ENCODE assay signal across 2 cellular contexts in the genomic region with DNA sequence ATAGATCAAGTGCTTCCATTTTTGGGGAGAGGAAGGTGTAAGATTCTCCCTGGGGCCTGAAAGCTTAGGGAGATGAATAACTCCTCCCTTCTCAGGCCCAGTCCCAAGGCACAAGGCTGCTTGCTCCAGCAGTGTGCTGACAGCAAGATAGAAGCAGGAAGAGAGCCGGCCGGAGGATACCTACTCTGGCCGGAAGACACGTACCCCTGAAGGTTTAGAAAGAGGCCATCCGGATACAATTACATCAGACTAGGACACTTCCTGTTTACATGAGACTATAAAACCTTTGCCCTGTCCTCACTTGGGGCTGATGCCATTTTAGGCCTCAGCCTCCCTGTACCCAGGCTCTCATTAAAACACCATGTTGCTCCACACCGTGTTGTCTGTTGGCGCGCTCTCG.
TF ChIP-seq lines count a peak whose summit lies in the region.

No MANE protein-coding gene starts in this region.

TF ChIP-seq in HepG2, 621 proteins besides CTCF, POLR2A, EP300 and RAD21 (continues in another document):
- TF ChIP-seq, protein P1, sequence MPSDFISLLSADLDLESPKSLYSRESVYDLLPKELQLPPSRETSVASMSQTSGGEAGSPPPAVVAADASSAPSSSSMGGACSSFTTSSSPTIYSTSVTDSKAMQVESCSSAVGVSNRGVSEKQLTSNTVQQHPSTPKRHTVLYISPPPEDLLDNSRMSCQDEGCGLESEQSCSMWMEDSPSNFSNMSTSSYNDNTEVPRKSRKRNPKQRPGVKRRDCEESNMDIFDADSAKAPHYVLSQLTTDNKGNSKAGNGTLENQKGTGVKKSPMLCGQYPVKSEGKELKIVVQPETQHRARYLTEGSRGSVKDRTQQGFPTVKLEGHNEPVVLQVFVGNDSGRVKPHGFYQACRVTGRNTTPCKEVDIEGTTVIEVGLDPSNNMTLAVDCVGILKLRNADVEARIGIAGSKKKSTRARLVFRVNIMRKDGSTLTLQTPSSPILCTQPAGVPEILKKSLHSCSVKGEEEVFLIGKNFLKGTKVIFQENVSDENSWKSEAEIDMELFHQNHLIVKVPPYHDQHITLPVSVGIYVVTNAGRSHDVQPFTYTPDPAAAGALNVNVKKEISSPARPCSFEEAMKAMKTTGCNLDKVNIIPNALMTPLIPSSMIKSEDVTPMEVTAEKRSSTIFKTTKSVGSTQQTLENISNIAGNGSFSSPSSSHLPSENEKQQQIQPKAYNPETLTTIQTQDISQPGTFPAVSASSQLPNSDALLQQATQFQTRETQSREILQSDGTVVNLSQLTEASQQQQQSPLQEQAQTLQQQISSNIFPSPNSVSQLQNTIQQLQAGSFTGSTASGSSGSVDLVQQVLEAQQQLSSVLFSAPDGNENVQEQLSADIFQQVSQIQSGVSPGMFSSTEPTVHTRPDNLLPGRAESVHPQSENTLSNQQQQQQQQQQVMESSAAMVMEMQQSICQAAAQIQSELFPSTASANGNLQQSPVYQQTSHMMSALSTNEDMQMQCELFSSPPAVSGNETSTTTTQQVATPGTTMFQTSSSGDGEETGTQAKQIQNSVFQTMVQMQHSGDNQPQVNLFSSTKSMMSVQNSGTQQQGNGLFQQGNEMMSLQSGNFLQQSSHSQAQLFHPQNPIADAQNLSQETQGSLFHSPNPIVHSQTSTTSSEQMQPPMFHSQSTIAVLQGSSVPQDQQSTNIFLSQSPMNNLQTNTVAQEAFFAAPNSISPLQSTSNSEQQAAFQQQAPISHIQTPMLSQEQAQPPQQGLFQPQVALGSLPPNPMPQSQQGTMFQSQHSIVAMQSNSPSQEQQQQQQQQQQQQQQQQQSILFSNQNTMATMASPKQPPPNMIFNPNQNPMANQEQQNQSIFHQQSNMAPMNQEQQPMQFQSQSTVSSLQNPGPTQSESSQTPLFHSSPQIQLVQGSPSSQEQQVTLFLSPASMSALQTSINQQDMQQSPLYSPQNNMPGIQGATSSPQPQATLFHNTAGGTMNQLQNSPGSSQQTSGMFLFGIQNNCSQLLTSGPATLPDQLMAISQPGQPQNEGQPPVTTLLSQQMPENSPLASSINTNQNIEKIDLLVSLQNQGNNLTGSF (CRISPR knock-in tag; IDR thresholded peaks at IDR 0.05): no peak
- TF ChIP-seq ARHGAP35 (CRISPR knock-in tag; IDR thresholded peaks at IDR 0.05; ENCODE audit: borderline replicate concordance) (no peak), ZNF775 (CRISPR knock-in tag; IDR thresholded peaks at IDR 0.05; ENCODE audit: borderline replicate concordance) (no peak), LCORL (IDR thresholded peaks at IDR 0.05) (no peak), LCORL (CRISPR knock-in tag; IDR thresholded peaks at IDR 0.05) (no peak), GTF3A (CRISPR knock-in tag; conservative IDR thresholded peaks at IDR 0.05) (no peak), ZZZ3 (CRISPR knock-in tag; IDR thresholded peaks at IDR 0.05; ENCODE audit: borderline replicate concordance) (no peak), ZNF260 (CRISPR knock-in tag; IDR thresholded peaks at IDR 0.05; ENCODE audit: borderline replicate concordance, low read depth) (no peak), U2AF2 (IDR thresholded peaks at IDR 0.05; ENCODE audit: low read depth, low read length) (no peak)
- TF ChIP-seq, protein P2, sequence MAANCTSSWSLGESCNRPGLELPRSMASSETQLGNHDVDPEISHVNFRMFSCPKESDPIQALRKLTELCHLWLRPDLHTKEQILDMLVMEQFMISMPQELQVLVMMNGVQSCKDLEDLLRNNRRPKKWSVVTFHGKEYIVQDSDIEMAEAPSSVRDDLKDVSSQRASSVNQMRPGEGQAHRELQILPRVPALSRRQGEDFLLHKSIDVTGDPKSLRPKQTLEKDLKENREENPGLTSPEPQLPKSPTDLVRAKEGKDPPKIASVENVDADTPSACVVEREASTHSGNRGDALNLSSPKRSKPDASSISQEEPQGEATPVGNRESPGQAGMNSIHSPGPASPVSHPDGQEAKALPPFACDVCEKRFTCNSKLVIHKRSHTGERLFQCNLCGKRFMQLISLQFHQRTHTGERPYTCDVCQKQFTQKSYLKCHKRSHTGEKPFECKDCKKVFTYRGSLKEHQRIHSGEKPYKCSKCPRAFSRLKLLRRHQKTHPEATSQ (CRISPR knock-in tag; IDR thresholded peaks at IDR 0.05; ENCODE audit: borderline replicate concordance): no peak
- TF ChIP-seq, protein P3, sequence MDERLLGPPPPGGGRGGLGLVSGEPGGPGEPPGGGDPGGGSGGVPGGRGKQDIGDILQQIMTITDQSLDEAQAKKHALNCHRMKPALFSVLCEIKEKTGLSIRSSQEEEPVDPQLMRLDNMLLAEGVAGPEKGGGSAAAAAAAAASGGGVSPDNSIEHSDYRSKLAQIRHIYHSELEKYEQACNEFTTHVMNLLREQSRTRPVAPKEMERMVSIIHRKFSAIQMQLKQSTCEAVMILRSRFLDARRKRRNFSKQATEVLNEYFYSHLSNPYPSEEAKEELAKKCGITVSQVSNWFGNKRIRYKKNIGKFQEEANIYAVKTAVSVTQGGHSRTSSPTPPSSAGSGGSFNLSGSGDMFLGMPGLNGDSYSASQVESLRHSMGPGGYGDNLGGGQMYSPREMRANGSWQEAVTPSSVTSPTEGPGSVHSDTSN (CRISPR knock-in tag; IDR thresholded peaks at IDR 0.05): no peak

TF ChIP-seq in K562, 482 proteins besides CTCF, POLR2A, EP300 and RAD21 (continued from another document):
- TF ChIP-seq, protein P4, sequence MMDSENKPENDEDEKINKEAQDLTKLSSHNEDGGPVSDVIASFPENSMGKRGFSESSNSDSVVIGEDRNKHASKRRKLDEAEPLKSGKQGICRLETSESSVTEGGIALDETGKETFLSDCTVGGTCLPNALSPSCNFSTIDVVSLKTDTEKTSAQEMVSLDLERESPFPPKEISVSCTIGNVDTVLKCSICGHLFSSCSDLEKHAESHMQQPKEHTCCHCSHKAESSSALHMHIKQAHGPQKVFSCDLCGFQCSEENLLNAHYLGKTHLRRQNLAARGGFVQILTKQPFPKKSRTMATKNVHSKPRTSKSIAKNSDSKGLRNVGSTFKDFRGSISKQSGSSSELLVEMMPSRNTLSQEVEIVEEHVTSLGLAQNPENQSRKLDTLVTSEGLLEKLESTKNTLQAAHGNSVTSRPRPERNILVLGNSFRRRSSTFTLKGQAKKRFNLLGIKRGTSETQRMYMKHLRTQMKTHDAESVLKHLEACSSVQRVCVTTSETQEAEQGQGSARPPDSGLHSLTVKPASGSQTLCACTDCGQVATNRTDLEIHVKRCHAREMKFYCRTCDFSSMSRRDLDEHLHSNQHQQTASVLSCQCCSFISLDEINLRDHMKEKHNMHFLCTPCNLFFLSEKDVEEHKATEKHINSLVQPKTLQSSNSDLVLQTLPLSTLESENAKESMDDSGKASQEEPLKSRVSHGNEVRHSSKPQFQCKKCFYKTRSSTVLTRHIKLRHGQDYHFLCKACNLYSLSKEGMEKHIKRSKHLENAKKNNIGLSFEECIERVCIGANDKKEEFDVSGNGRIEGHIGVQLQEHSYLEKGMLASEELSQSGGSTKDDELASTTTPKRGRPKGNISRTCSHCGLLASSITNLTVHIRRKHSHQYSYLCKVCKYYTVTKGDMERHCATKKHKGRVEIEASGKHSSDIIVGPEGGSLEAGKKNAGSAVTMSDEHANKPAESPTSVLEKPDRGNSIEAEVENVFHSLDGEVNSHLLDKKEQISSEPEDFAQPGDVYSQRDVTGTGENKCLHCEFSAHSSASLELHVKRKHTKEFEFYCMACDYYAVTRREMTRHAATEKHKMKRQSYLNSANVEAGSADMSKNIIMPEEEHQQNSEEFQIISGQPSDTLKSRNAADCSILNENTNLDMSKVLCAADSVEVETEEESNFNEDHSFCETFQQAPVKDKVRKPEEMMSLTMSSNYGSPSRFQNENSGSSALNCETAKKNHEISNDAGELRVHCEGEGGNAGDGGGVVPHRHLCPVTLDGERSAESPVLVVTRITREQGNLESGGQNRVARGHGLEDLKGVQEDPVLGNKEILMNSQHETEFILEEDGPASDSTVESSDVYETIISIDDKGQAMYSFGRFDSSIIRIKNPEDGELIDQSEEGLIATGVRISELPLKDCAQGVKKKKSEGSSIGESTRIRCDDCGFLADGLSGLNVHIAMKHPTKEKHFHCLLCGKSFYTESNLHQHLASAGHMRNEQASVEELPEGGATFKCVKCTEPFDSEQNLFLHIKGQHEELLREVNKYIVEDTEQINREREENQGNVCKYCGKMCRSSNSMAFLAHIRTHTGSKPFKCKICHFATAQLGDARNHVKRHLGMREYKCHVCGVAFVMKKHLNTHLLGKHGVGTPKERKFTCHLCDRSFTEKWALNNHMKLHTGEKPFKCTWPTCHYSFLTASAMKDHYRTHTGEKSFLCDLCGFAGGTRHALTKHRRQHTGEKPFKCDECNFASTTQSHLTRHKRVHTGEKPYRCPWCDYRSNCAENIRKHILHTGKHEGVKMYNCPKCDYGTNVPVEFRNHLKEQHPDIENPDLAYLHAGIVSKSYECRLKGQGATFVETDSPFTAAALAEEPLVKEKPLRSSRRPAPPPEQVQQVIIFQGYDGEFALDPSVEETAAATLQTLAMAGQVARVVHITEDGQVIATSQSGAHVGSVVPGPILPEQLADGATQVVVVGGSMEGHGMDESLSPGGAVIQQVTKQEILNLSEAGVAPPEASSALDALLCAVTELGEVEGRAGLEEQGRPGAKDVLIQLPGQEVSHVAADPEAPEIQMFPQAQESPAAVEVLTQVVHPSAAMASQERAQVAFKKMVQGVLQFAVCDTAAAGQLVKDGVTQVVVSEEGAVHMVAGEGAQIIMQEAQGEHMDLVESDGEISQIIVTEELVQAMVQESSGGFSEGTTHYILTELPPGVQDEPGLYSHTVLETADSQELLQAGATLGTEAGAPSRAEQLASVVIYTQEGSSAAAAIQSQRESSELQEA (IDR thresholded peaks at IDR 0.05; ENCODE audit: low read depth): no peak
- TF ChIP-seq ZNF644 (tag; IDR thresholded peaks at IDR 0.05; ENCODE audit: low read depth): no peak
- TF ChIP-seq NBN (IDR thresholded peaks at IDR 0.05; ENCODE audit: low read depth): no peak
- TF ChIP-seq NR2C2 (CRISPR knock-in tag; IDR thresholded peaks at IDR 0.05): no peak
- peak; percentile 75; the same call in 1 of the 2 replicates for TF ChIP-seq NR2C2 (tag; IDR thresholded peaks at IDR 0.05)
- 0 out of 2 replicates have a peak, but pooled peaks have one; percentile 24 for TF ChIP-seq ZNF589 (CRISPR knock-in tag; IDR thresholded peaks at IDR 0.05; ENCODE audit: low read depth)
- no peak for TF ChIP-seq BRCA1 (IDR thresholded peaks at IDR 0.05)
- TF ChIP-seq BRCA1 (CRISPR knock-in tag; IDR thresholded peaks at IDR 0.05): no peak
- TF ChIP-seq SOX6 (IDR thresholded peaks at IDR 0.05): no peak
- TF ChIP-seq ZNF79 (CRISPR knock-in tag; IDR thresholded peaks at IDR 0.05; ENCODE audit: low read depth): no peak
- TF ChIP-seq PCBP2 (IDR thresholded peaks at IDR 0.05; ENCODE audit: low read depth, low read length, poor library complexity, severe bottlenecking): no peak
- TF ChIP-seq U2AF1 (optimal IDR thresholded peaks at IDR 0.05; ENCODE audit: low read depth, low read length): no peak
- TF ChIP-seq MEIS2 (IDR thresholded peaks at IDR 0.05; ENCODE audit: partially characterized antibody): no peak
- TF ChIP-seq NFYB (IDR thresholded peaks at IDR 0.05; ENCODE audit: extremely low read depth, insufficient read length): no peak
- no peak for TF ChIP-seq CHD2 (IDR thresholded peaks at IDR 0.05; ENCODE audit: low read depth, low read length)
- no peak for TF ChIP-seq CEBPG (CRISPR knock-in tag; IDR thresholded peaks at IDR 0.05)
- TF ChIP-seq CEBPG (tag; conservative IDR thresholded peaks at IDR 0.05 in 1 of 2, IDR thresholded peaks at IDR 0.05 in 1 of 2): 0 out of 4 replicates have a peak, but pooled peaks of 1 of the 2 experiments have one; percentile 30
- TF ChIP-seq CTBP1 (IDR thresholded peaks at IDR 0.05; ENCODE audit: borderline replicate concordance): no peak
- no peak for TF ChIP-seq ZNF766 (CRISPR knock-in tag; conservative IDR thresholded peaks at IDR 0.05)
- TF ChIP-seq, protein P5, sequence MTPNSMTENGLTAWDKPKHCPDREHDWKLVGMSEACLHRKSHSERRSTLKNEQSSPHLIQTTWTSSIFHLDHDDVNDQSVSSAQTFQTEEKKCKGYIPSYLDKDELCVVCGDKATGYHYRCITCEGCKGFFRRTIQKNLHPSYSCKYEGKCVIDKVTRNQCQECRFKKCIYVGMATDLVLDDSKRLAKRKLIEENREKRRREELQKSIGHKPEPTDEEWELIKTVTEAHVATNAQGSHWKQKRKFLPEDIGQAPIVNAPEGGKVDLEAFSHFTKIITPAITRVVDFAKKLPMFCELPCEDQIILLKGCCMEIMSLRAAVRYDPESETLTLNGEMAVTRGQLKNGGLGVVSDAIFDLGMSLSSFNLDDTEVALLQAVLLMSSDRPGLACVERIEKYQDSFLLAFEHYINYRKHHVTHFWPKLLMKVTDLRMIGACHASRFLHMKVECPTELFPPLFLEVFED (CRISPR knock-in tag; conservative IDR thresholded peaks at IDR 0.05): no peak
- TF ChIP-seq, protein P6, sequence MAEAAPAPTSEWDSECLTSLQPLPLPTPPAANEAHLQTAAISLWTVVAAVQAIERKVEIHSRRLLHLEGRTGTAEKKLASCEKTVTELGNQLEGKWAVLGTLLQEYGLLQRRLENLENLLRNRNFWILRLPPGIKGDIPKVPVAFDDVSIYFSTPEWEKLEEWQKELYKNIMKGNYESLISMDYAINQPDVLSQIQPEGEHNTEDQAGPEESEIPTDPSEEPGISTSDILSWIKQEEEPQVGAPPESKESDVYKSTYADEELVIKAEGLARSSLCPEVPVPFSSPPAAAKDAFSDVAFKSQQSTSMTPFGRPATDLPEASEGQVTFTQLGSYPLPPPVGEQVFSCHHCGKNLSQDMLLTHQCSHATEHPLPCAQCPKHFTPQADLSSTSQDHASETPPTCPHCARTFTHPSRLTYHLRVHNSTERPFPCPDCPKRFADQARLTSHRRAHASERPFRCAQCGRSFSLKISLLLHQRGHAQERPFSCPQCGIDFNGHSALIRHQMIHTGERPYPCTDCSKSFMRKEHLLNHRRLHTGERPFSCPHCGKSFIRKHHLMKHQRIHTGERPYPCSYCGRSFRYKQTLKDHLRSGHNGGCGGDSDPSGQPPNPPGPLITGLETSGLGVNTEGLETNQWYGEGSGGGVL (CRISPR knock-in tag; IDR thresholded peaks at IDR 0.05): no peak
- TF ChIP-seq GABPA (tag; conservative IDR thresholded peaks at IDR 0.05; ENCODE audit: low read depth): peak; percentile 74
- no peak for TF ChIP-seq MAZ (CRISPR knock-in tag; conservative IDR thresholded peaks at IDR 0.05 in 1 of 2, IDR thresholded peaks at IDR 0.05 in 1 of 2)
- TF ChIP-seq RBM15 (IDR thresholded peaks at IDR 0.05; ENCODE audit: insufficient read depth, low read length): no peak
- TF ChIP-seq KAT2B (IDR thresholded peaks at IDR 0.05; ENCODE audit: low read depth, low read length): no peak
- TF ChIP-seq NFIC (IDR thresholded peaks at IDR 0.05): no peak
- no peak for TF ChIP-seq SMARCB1 (IDR thresholded peaks at IDR 0.05; ENCODE audit: insufficient read length, low read depth)
- no peak for TF ChIP-seq TGIF2 (CRISPR knock-in tag; IDR thresholded peaks at IDR 0.05)
